In genomic region chr11:1310772-1311468, GRCh38 we compare ENCODE assay signal across 8 cellular contexts. TPM values are rescaled to one million over a fixed set of nuclear protein-coding genes. Genes with fewer than 3 reads are reported as not detected.
DNase-seq lines count a peak whose midpoint lies in the region; ATAC-seq and TF ChIP-seq lines count a peak whose summit lies in the region.

No MANE protein-coding gene starts in this region.

- peaks cover 0 to 31% (median 13%) of the 10 kb centered on the region in 4 donors for H3K4me1 ChIP-seq in right lobe of liver
- H3K4me1 ChIP-seq in tibial nerve = peaks cover 0 to 45% (median 33%) of the 10 kb centered on the region in 4 donors

- no peaks in the 10 kb centered on the region for H3K9me3 ChIP-seq in right lobe of liver
- peaks cover 0 to 6% (median 0%) of the 10 kb centered on the region in 4 donors for H3K9me3 ChIP-seq in tibial nerve

- no peak for TF ChIP-seq EP300 in tibial nerve (IDR thresholded peaks at IDR 0.05)

- DNase-seq in SIG-M5 treated with dmso at 0.1 percent for 504 hours (lab: John Stamatoyannopoulos, UW; ENCODE audit: unreplicated experiment) (peak; percentile 48), SIG-M5 (lab: John Stamatoyannopoulos, UW) (no peak), activated T-cell treated with anti-CD3 and anti-CD28 coated beads for 1 hour (ENCODE audit: low read depth) (peak; percentile 38), right lobe of liver (peak in 1 of 3 donors; percentile 47), tibial nerve (ENCODE audit: low spot score in 2 of 2) (no peak), lower leg skin (ENCODE audit: low spot score in 2 of 2) (no peak), GDM1 (lab: John Stamatoyannopoulos, UW) (no peak)

- no peaks in the 10 kb centered on the region for H3K27me3 ChIP-seq in right lobe of liver
- H3K27me3 ChIP-seq in tibial nerve = no peaks in the 10 kb centered on the region

- no peak for TF ChIP-seq CTCF in right lobe of liver (IDR thresholded peaks at IDR 0.05)
- no peak for TF ChIP-seq CTCF in tibial nerve (IDR thresholded peaks at IDR 0.05)
- no peak for TF ChIP-seq CTCF in lower leg skin (IDR thresholded peaks at IDR 0.05)

- peak overlapping the region; percentile 67 to 83 (median 82) for H3K4me3 ChIP-seq in right lobe of liver
- H3K4me3 ChIP-seq in tibial nerve = no peak overlapping the region
- H3K4me3 ChIP-seq in lower leg skin (ENCODE audit: low read depth, poor library complexity, severe bottlenecking) = no peak overlapping the region

- ATAC-seq in right lobe of liver = no peak
- ATAC-seq in GM19351 (IDR thresholded peaks at IDR 0.05; ENCODE audit: unreplicated experiment) = no peak

- H3K36me3 ChIP-seq in right lobe of liver = peaks cover 0 to 2% (median 0%) of the 10 kb centered on the region in 4 donors
- H3K36me3 ChIP-seq in tibial nerve = peaks cover 0 to 3% (median 0%) of the 10 kb centered on the region in 3 donors

- intact Hi-C loops in right lobe of liver (cut with DNase I) (no loop called here), lower leg skin (cut with DNase I; ENCODE audit: low total_unique reads) (no loop called here)

- no peak for TF ChIP-seq POLR2A in right lobe of liver (IDR thresholded peaks at IDR 0.05)
- no peak for TF ChIP-seq POLR2A in tibial nerve (IDR thresholded peaks at IDR 0.05)
- TF ChIP-seq POLR2A in lower leg skin (IDR thresholded peaks at IDR 0.05) = no peak

- 66% methylated on average over 14 of the region's 15 CpGs for WGBS in right lobe of liver (ENCODE audit: insufficient coverage, low coverage, low lambda C conversion rate, missing lambda C conversion rate)
- WGBS in tibial nerve, 2 donors = 81 to 84% methylated on average over 15 of the region's 15 CpGs
- WGBS in lower leg skin, 2 donors = 83 to 87% methylated on average over 15 of the region's 15 CpGs

- H3K27ac ChIP-seq in right lobe of liver (peak overlapping the region in 1 of 3 donors; percentile 90), tibial nerve (peak overlapping the region in 3 of 4 donors; percentile 92 to 97 (median 94))

RNA-seq across cellular contexts. Expression of gene TOLLIP, which starts 1.5 kb away (rescaled TPM):
- total RNA-seq in right lobe of liver (100 to 1,000 TPM in 1 of 6 experiments, 10 to 100 TPM in 5; 68.3 to 103 (median 88.0) TPM), tibial nerve (10 to 100 TPM; 50.9 to 89.0 (median 54.9) TPM), lower leg skin (100 to 1,000 TPM; 114 to 167 (median 129) TPM)

Comparison
In these comparisons a context has a peak if more than half of its experiments do, and no peak if none do; other contexts are left out.
1. DNase-seq: peak in SIG-M5 treated with dmso at 0.1 percent for 504 hours (single experiment) and activated T-cell treated with anti-CD3 and anti-CD28 coated beads for 1 hour (single experiment); none in SIG-M5 (single experiment), tibial nerve (0 of 2), lower leg skin (0 of 2) and GDM1 (single experiment).
2. H3K4me3 ChIP-seq: peak in right lobe of liver (3 of 3); none in tibial nerve (0 of 4) and lower leg skin (single experiment).